Comparison of ENCODE assay signal across 8 cellular contexts in genomic region chr17:40218740-40219072, GRCh38. TPM values are rescaled to one million over a fixed set of nuclear protein-coding genes. Genes with fewer than 3 reads are reported as not detected.
DNase-seq lines count a peak whose midpoint lies in the region; ATAC-seq and TF ChIP-seq lines count a peak whose summit lies in the region.

No MANE protein-coding gene starts in this region.

- H3K27ac ChIP-seq in ACC112 (ENCODE audit: low read depth, low read length) (peak overlapping the region; percentile 92), neutrophil (peak overlapping the region; percentile 96), subcutaneous abdominal adipose tissue (ENCODE audit: low read depth, low read length) (peak overlapping the region; percentile 90)

- CTCF ChIA-PET in activated naive CD4-positive, alpha-beta T cell treated with anti-CD3 and anti-CD28 coated beads, Interleukin-2, amount 10 ng/mL, durations not matched to agents 7 days and 5 days (lab: Charles Lee), result interaction anchor here (0.8 to 1.8 kb wide), 9 partner anchors 9 to 106 kb away, joined by 3 to 7 read pairs (median 4); no protein-coding TSS in a partner anchor

- peak; percentile 38 for ATAC-seq in GM18873 (IDR thresholded peaks at IDR 0.05; ENCODE audit: low FRiP score, unreplicated experiment)

- H3K36me3 ChIP-seq in ACC112 (ENCODE audit: insufficient read depth, low read length) (no peaks in the 10 kb centered on the region), neutrophil (no peaks in the 10 kb centered on the region), subcutaneous abdominal adipose tissue (ENCODE audit: control insufficient read depth in 5 of 5, insufficient read depth in 5 of 5, low read length in 5 of 5) (no peaks in the 10 kb centered on the region)

- no peaks in the 10 kb centered on the region for H3K27me3 Mint-ChIP-seq in activated naive CD4-positive, alpha-beta T cell treated with anti-CD3 and anti-CD28 coated beads, Interleukin-2, amount 10 ng/mL, durations not matched to agents 7 days and 5 days

- peak overlapping the region; percentile 99 for H3K27ac Mint-ChIP-seq in activated naive CD4-positive, alpha-beta T cell treated with anti-CD3 and anti-CD28 coated beads, Interleukin-2, amount 10 ng/mL, durations not matched to agents 7 days and 5 days

- H3K4me1 ChIP-seq in ACC112 (ENCODE audit: control insufficient read depth, insufficient read depth, low read length, unreplicated experiment) (peaks cover 16% of the 10 kb centered on the region), neutrophil (ENCODE audit: control insufficient read depth in 1 of 2, insufficient read depth in 1 of 2, low read depth in 1 of 2, low read length in 1 of 2) (peaks cover 17 to 26% of the 10 kb centered on the region in 2 experiments), subcutaneous abdominal adipose tissue (ENCODE audit: control insufficient read depth in 5 of 5, insufficient read depth in 5 of 5, low read length in 5 of 5) (peaks cover 0 to 15% (median 12%) of the 10 kb centered on the region in 5 donors)

- TF ChIP-seq CTCF in neutrophil (IDR thresholded peaks at IDR 0.05), result no peak

- DNase-seq in HT1080 (ENCODE audit: low read depth), result peak; percentile 70
- DNase-seq in RPMI7951 (ENCODE audit: low read depth), result peak; percentile 57
- peak; percentile 86 for DNase-seq in activated naive CD4-positive, alpha-beta T cell treated with anti-CD3 and anti-CD28 coated beads, Interleukin-2, amount 10 ng/mL, durations not matched to agents 7 days and 5 days
- peak; percentile 90 for DNase-seq in germinal center (ENCODE audit: low spot score)

- H3K79me2 ChIP-seq in ACC112 (ENCODE audit: control insufficient read depth, insufficient read depth, low read length, unreplicated experiment), result peaks cover 27% of the 10 kb centered on the region

- H2AFZ ChIP-seq in ACC112 (ENCODE audit: low read length, unreplicated experiment), result peak overlapping the region; percentile 89

- H3K36me3 Mint-ChIP-seq in activated naive CD4-positive, alpha-beta T cell treated with anti-CD3 and anti-CD28 coated beads, Interleukin-2, amount 10 ng/mL, durations not matched to agents 7 days and 5 days, result peaks cover 5% of the 10 kb centered on the region

- H3K9me3 Mint-ChIP-seq in activated naive CD4-positive, alpha-beta T cell treated with anti-CD3 and anti-CD28 coated beads, Interleukin-2, amount 10 ng/mL, durations not matched to agents 7 days and 5 days, result no peaks in the 10 kb centered on the region

- H3K27me3 ChIP-seq in ACC112 (ENCODE audit: insufficient read depth, low read length) (no peaks in the 10 kb centered on the region), neutrophil (no peaks in the 10 kb centered on the region), subcutaneous abdominal adipose tissue (ENCODE audit: control insufficient read depth in 5 of 5, insufficient read depth in 4 of 5, low read length in 5 of 5) (no peaks in the 10 kb centered on the region)

- H3K4me3 Mint-ChIP-seq in activated naive CD4-positive, alpha-beta T cell treated with anti-CD3 and anti-CD28 coated beads, Interleukin-2, amount 10 ng/mL, durations not matched to agents 7 days and 5 days, result peak overlapping the region; percentile 78

- H3K4me3 ChIP-seq in ACC112 (ENCODE audit: low read depth, low read length) (peak overlapping the region; percentile 95), neutrophil (ENCODE audit: low read depth in 1 of 2, low read length in 1 of 2) (peak overlapping the region; percentile 82 to 94), subcutaneous abdominal adipose tissue (ENCODE audit: low read depth in 1 of 5, low read length in 5 of 5) (peak overlapping the region; percentile 62 to 97 (median 85))

- peaks cover 34% of the 10 kb centered on the region for H3K4me1 Mint-ChIP-seq in activated naive CD4-positive, alpha-beta T cell treated with anti-CD3 and anti-CD28 coated beads, Interleukin-2, amount 10 ng/mL, durations not matched to agents 7 days and 5 days

- H3K9me3 ChIP-seq in neutrophil (no peaks in the 10 kb centered on the region), subcutaneous abdominal adipose tissue (ENCODE audit: control insufficient read depth in 5 of 5, low read length in 5 of 5) (no peaks in the 10 kb centered on the region)

- H3K9ac ChIP-seq in subcutaneous abdominal adipose tissue (ENCODE audit: low read length in 5 of 5), result peak overlapping the region in 4 of 5 donors; percentile 9 to 55 (median 46)

RNA-seq across cellular contexts. Expression of gene WIPF2, which starts 0.4 kb away (rescaled TPM):
- total RNA-seq in HT1080 (2014; rRNA removed; shearing (Covaris generic)), result 4.2 and 5.4 TPM in 2 replicates
- polyA plus RNA-seq in HT1080 (2015; cell fraction: cytosol; rRNA removed), result 10.8 and 11.6 TPM in 2 replicates
- polyA plus RNA-seq in HT1080 (2015; cell fraction: nucleus; rRNA removed), result 12.2 and 15.0 TPM in 2 replicates
- 6.1 and 6.3 TPM in 2 replicates for total RNA-seq in RPMI7951 (2014; rRNA removed; shearing (Covaris generic))

RNA-seq across cellular contexts. Expression of gene RAPGEFL1, which starts 41.4 kb away (rescaled TPM):
- total RNA-seq in HT1080 (2014; rRNA removed; shearing (Covaris generic)), result 1.6 and 3.1 TPM in 2 replicates
- polyA plus RNA-seq in HT1080 (2015; cell fraction: cytosol; rRNA removed), result 1.3 TPM in 2 replicates
- polyA plus RNA-seq in HT1080 (2015; cell fraction: nucleus; rRNA removed), result 13.7 and 16.0 TPM in 2 replicates
- total RNA-seq in RPMI7951 (2014; rRNA removed; shearing (Covaris generic)), result 0.10 and 0.60 TPM in 2 replicates

Comparison
In these comparisons a context has a peak if more than half of its experiments do, and no peak if none do; other contexts are left out.
1. Peak in every context shown above with its lines: DNase-seq, ATAC-seq, H3K4me3 ChIP-seq and H3K27ac ChIP-seq.